Comparison of ENCODE assay signal across 21 cellular contexts in genomic region chr7:104550362-104550761, GRCh38.
DNase-seq lines count a peak whose midpoint lies in the region; ATAC-seq and TF ChIP-seq lines count a peak whose summit lies in the region.
"Had no signal": no experiment of that assay in that cellular context is flagged by ENCODE, and none has a peak within 500 bp of the region (broad histone marks: within the 10 kb centered on the region; RNA-seq: fewer than 3 reads in every experiment).

No MANE protein-coding gene starts in this region.

- H3K4me1 Mint-ChIP-seq in MCF 10A (ENCODE audit: insufficient read depth, unreplicated experiment): peaks cover 18% of the 10 kb centered on the region
- no peaks in the 10 kb centered on the region for H3K4me1 Mint-ChIP-seq in activated CD4-positive, alpha-beta T cell treated with anti-CD3 and anti-CD28 coated beads, Interleukin-2, amount 10 ng/mL, durations not matched to agents 7 days and 5 days
- H3K4me1 Mint-ChIP-seq in CD8-positive, alpha-beta T cell (ENCODE audit: low read depth): no peaks in the 10 kb centered on the region
- H3K4me1 Mint-ChIP-seq: CD8-positive, alpha-beta memory T cell; T-cell had no signal

- BruUV-seq in MCF 10A (replicated peaks; lab: Mats Ljungman, UMichigan) (no TSS peak), mammary epithelial cell (replicated peaks; lab: Mats Ljungman, UMichigan) (no TSS peak), OCI-LY7 (replicated peaks; lab: Mats Ljungman, UMichigan) (no TSS peak)

- peaks cover 6% of the 10 kb centered on the region for H3K36me3 Mint-ChIP-seq in MCF 10A (ENCODE audit: insufficient read depth, unreplicated experiment)
- H3K36me3 Mint-ChIP-seq in activated CD4-positive, alpha-beta T cell treated with anti-CD3 and anti-CD28 coated beads, Interleukin-2, amount 10 ng/mL, durations not matched to agents 7 days and 5 days (ENCODE audit: low read depth): no peaks in the 10 kb centered on the region
- no peaks in the 10 kb centered on the region for H3K36me3 Mint-ChIP-seq in CD8-positive, alpha-beta T cell
- H3K36me3 Mint-ChIP-seq: CD8-positive, alpha-beta memory T cell; T-cell had no signal

- no peaks in the 10 kb centered on the region for H3K79me2 ChIP-seq in mammary epithelial cell (ENCODE audit: insufficient read depth, low read length)
- no peaks in the 10 kb centered on the region for H3K79me2 ChIP-seq in OCI-LY7 (ENCODE audit: insufficient read depth, low read depth, low read length)

- POLR2A ChIA-PET in MCF 10A (lab: Yijun Ruan, JAX): no interaction called here
- POLR2A ChIA-PET in activated CD4-positive, alpha-beta T cell treated with anti-CD3 and anti-CD28 coated beads, Interleukin-2, amount 10 ng/mL, durations not matched to agents 7 days and 5 days (lab: Charles Lee): no interaction called here
- POLR2A ChIA-PET in CD8-positive, alpha-beta T cell (lab: Charles Lee): no interaction called here
- POLR2A ChIA-PET in OCI-LY7 (lab: Charles Lee): no interaction called here

- peak; percentile 93 for DNase-seq in MCF 10A (ENCODE audit: unreplicated experiment)
- no peak for DNase-seq in mammary epithelial cell
- peak; percentile 19 for DNase-seq in SW480 (ENCODE audit: low spot score)
- peak; percentile 94 for DNase-seq in fibroblast of mammary gland (ENCODE audit: low read depth)
- no peak for DNase-seq in activated CD4-positive, alpha-beta T cell treated with anti-CD3 and anti-CD28 coated beads, Interleukin-2, amount 10 ng/mL, durations not matched to agents 7 days and 5 days
- no peak for DNase-seq in CD8-positive, alpha-beta T cell
- DNase-seq in OCI-LY7 (ENCODE audit: low spot score): no peak
- DNase-seq in NCI-H526 (lab: John Stamatoyannopoulos, UW): no peak
- DNase-seq: 8988T; CD8-positive, alpha-beta memory T cell; DND-41; GF-D8; NCI-H1105 treated with DMSO at 0.1 percent for 48 hours; NCI-H1694 treated with DMSO at 0.1 percent for 48 hours; NCI-H2107; NCI-H226; NCI-H524 treated with DMSO at 0.1 percent for 48 hours; NK-92 treated with Interleukin-12 subunit alpha and Interleukin-12 subunit beta, amount 100 ng/mL, for 24 hours; PC-9; T-cell had no signal

- no peaks in the 10 kb centered on the region for H3K9me2 ChIP-seq in OCI-LY7 (ENCODE audit: insufficient read depth, low read length)

- dilution Hi-C loops in mammary epithelial cell (cut with HindIII; ENCODE audit: low sequenced_read_pairs): no loop called here

- CTCF ChIA-PET in MCF 10A (lab: Yijun Ruan, JAX) (no interaction called here), mammary epithelial cell (lab: Charles Lee; ENCODE audit: low non-redundant PET) (no interaction called here), OCI-LY7 (lab: Charles Lee; ENCODE audit: unreplicated experiment) (no interaction called here)
- CTCF ChIA-PET in activated CD4-positive, alpha-beta T cell treated with anti-CD3 and anti-CD28 coated beads, Interleukin-2, amount 10 ng/mL, durations not matched to agents 7 days and 5 days (lab: Charles Lee): no interaction called here
- CTCF ChIA-PET in CD8-positive, alpha-beta T cell (lab: Charles Lee): no interaction called here

- no peak overlapping the region for H3K27ac Mint-ChIP-seq in MCF 10A (ENCODE audit: low read depth, unreplicated experiment)
- H3K27ac Mint-ChIP-seq in activated CD4-positive, alpha-beta T cell treated with anti-CD3 and anti-CD28 coated beads, Interleukin-2, amount 10 ng/mL, durations not matched to agents 7 days and 5 days: no peak overlapping the region
- H3K27ac Mint-ChIP-seq in CD8-positive, alpha-beta T cell: no peak overlapping the region
- H3K27ac Mint-ChIP-seq: CD8-positive, alpha-beta memory T cell; T-cell had no signal

- no peak overlapping the region for H3K9ac ChIP-seq in mammary epithelial cell (ENCODE audit: insufficient read depth, low read length)
- H3K9ac ChIP-seq: BLaER1 had no signal

- intact Hi-C loops in MCF 10A (cut with micrococcal nuclease): no loop called here
- intact Hi-C loops in mammary epithelial cell (cut with micrococcal nuclease): no loop called here
- intact Hi-C loops in CD8-positive, alpha-beta T cell (cut with DNase I, micrococcal nuclease): no loop called here
- intact Hi-C loops in OCI-LY7 (cut with micrococcal nuclease; ENCODE audit: unreplicated experiment): no loop called here

- no peaks in the 10 kb centered on the region for H3K27me3 Mint-ChIP-seq in MCF 10A (ENCODE audit: insufficient read depth, unreplicated experiment)
- H3K27me3 Mint-ChIP-seq in activated CD4-positive, alpha-beta T cell treated with anti-CD3 and anti-CD28 coated beads, Interleukin-2, amount 10 ng/mL, durations not matched to agents 7 days and 5 days: no peaks in the 10 kb centered on the region
- H3K27me3 Mint-ChIP-seq in CD8-positive, alpha-beta T cell (ENCODE audit: low read depth): no peaks in the 10 kb centered on the region

- H3K4me1 ChIP-seq in mammary epithelial cell (ENCODE audit: insufficient read depth, low read length) (no peaks in the 10 kb centered on the region), OCI-LY7 (ENCODE audit: insufficient read depth, low read length, poor library complexity, severe bottlenecking) (no peaks in the 10 kb centered on the region)
- no peaks in the 10 kb centered on the region for H3K4me1 ChIP-seq in CD8-positive, alpha-beta T cell (ENCODE audit: insufficient read depth, low read length)
- H3K4me1 ChIP-seq: BLaER1 had no signal

- TF ChIP-seq CTCF in MCF 10A (IDR thresholded peaks at IDR 0.05; ENCODE audit: unreplicated experiment): no peak
- TF ChIP-seq CTCF in mammary epithelial cell (conservative IDR thresholded peaks at IDR 0.05 in 1 of 2, IDR thresholded peaks at IDR 0.05 in 1 of 2; ENCODE audit: extremely low read depth in 1 of 2, insufficient read depth in 1 of 2, low read depth in 1 of 2, low read length in 2 of 2): no peak
- no peak for TF ChIP-seq CTCF in fibroblast of mammary gland (conservative IDR thresholded peaks at IDR 0.05; ENCODE audit: control insufficient read depth, insufficient read depth, low read depth, low read length)
- no peak for TF ChIP-seq CTCF in CD8-positive, alpha-beta T cell (IDR thresholded peaks at IDR 0.05)
- TF ChIP-seq CTCF in OCI-LY7 (conservative IDR thresholded peaks at IDR 0.05; ENCODE audit: low read length): no peak

- no peaks in the 10 kb centered on the region for H4K20me1 ChIP-seq in mammary epithelial cell (ENCODE audit: insufficient read depth, low read length)
- H4K20me1 ChIP-seq in OCI-LY7 (ENCODE audit: insufficient read depth, low read length): no peaks in the 10 kb centered on the region
- H4K20me1 ChIP-seq: BLaER1 had no signal

- H3K9me3 ChIP-seq in mammary epithelial cell (replicated peaks; ENCODE audit: insufficient read depth, low read length) (no peaks in the 10 kb centered on the region), OCI-LY7 (ENCODE audit: low read length) (no peaks in the 10 kb centered on the region)
- H3K9me3 ChIP-seq in CD8-positive, alpha-beta T cell (ENCODE audit: low read length): no peaks in the 10 kb centered on the region
- H3K9me3 ChIP-seq: BLaER1 had no signal

- 73% methylated on average over 3 of the region's 3 CpGs for WGBS in mammary epithelial cell (ENCODE audit: low coverage, missing lambda C conversion rate)

- no peak overlapping the region for H3K4me2 ChIP-seq in mammary epithelial cell (ENCODE audit: insufficient read depth, low read depth, low read length)
- H3K4me2 ChIP-seq in OCI-LY7 (ENCODE audit: low read length): no peak overlapping the region
- H3K4me2 ChIP-seq: BLaER1, PC-9 had no signal

- no peak for ATAC-seq in CD8-positive, alpha-beta T cell
- ATAC-seq: T-cell had no signal

- H3K27me3 ChIP-seq in mammary epithelial cell (ENCODE audit: insufficient read depth, low read length): no peaks in the 10 kb centered on the region
- H3K27me3 ChIP-seq in CD8-positive, alpha-beta T cell (ENCODE audit: insufficient read depth, low read length): no peaks in the 10 kb centered on the region
- H3K27me3 ChIP-seq: BLaER1 had no signal

- no peaks in the 10 kb centered on the region for H3K36me3 ChIP-seq in mammary epithelial cell (ENCODE audit: insufficient read depth, low read length)
- no peaks in the 10 kb centered on the region for H3K36me3 ChIP-seq in CD8-positive, alpha-beta T cell (ENCODE audit: insufficient read depth, low read length)
- H3K36me3 ChIP-seq in OCI-LY7 (ENCODE audit: insufficient read depth, low read length): no peaks in the 10 kb centered on the region
- H3K36me3 ChIP-seq: BLaER1 had no signal

- H3K4me3 Mint-ChIP-seq in MCF 10A (ENCODE audit: unreplicated experiment): no peak overlapping the region
- H3K4me3 Mint-ChIP-seq in activated CD4-positive, alpha-beta T cell treated with anti-CD3 and anti-CD28 coated beads, Interleukin-2, amount 10 ng/mL, durations not matched to agents 7 days and 5 days: no peak overlapping the region
- no peak overlapping the region for H3K4me3 Mint-ChIP-seq in CD8-positive, alpha-beta T cell
- H3K4me3 Mint-ChIP-seq: CD8-positive, alpha-beta memory T cell; T-cell had no signal

- H3K27ac ChIP-seq in mammary epithelial cell (ENCODE audit: insufficient read depth, low read depth, low read length): no peak overlapping the region
- no peak overlapping the region for H3K27ac ChIP-seq in CD8-positive, alpha-beta T cell (ENCODE audit: low read depth, low read length)
- no peak overlapping the region for H3K27ac ChIP-seq in OCI-LY7 (ENCODE audit: low read depth, low read length, poor library complexity, severe bottlenecking)
- H3K27ac ChIP-seq: BLaER1, PC-9 had no signal

- H3K4me3 ChIP-seq in mammary epithelial cell (replicated peaks in 1 of 3; ENCODE audit: insufficient read depth in 1 of 3, low read depth in 2 of 3, low read length in 3 of 3) (no peak overlapping the region), fibroblast of mammary gland (ENCODE audit: control insufficient read depth, low read depth, low read length) (no peak overlapping the region), OCI-LY7 (ENCODE audit: low read depth, low read length, poor library complexity, severe bottlenecking) (no peak overlapping the region)
- no peak overlapping the region for H3K4me3 ChIP-seq in CD8-positive, alpha-beta T cell (ENCODE audit: low read depth, low read length)
- H3K4me3 ChIP-seq: BLaER1, PC-9 had no signal

- in situ Hi-C loops in mammary epithelial cell (cut with MboI; ENCODE audit: low sequenced_read_pairs in 2 of 2): no loop called here

- peaks cover 13% of the 10 kb centered on the region for H3K9me3 Mint-ChIP-seq in MCF 10A (ENCODE audit: unreplicated experiment)
- H3K9me3 Mint-ChIP-seq in activated CD4-positive, alpha-beta T cell treated with anti-CD3 and anti-CD28 coated beads, Interleukin-2, amount 10 ng/mL, durations not matched to agents 7 days and 5 days: no peaks in the 10 kb centered on the region
- H3K9me3 Mint-ChIP-seq in CD8-positive, alpha-beta T cell: peaks cover 6% of the 10 kb centered on the region

- H2AFZ ChIP-seq in mammary epithelial cell (ENCODE audit: low read depth, low read length) (no peak overlapping the region), OCI-LY7 (ENCODE audit: low read length) (no peak overlapping the region)
- H2AFZ ChIP-seq: PC-9 had no signal

Comparison
In these comparisons a context has a peak if more than half of its experiments do, and no peak if none do; other contexts are left out.
1. DNase-seq: peak in MCF 10A (single experiment), SW480 (single experiment) and fibroblast of mammary gland (single experiment); none in mammary epithelial cell (single experiment), activated CD4-positive, alpha-beta T cell treated with anti-CD3 and anti-CD28 coated beads, Interleukin-2, amount 10 ng/mL, durations not matched to agents 7 days and 5 days (single experiment), CD8-positive, alpha-beta T cell (0 of 7), OCI-LY7 (single experiment) and NCI-H526 (0 of 2).